33 cellular contexts compared by ENCODE assay signal in genomic region chrX:68761086-68761485, GRCh38.
"Had no signal": no experiment of that assay in that cellular context is flagged by ENCODE, and none has a peak within 500 bp of the region (broad histone marks: within the 10 kb centered on the region; RNA-seq: fewer than 3 reads in every experiment).

No MANE protein-coding gene starts in this region.

- H3K36me3 Mint-ChIP-seq: activated CD4-positive, alpha-beta memory T cell treated with anti-CD3 and anti-CD28 coated beads for 36 hours; activated naive CD4-positive, alpha-beta T cell treated with anti-CD3 and anti-CD28 coated beads, Interleukin-2, amount 10 ng/mL, durations not matched to agents 7 days and 5 days; activated naive CD8-positive, alpha-beta T cell had no signal

- H3K27ac Mint-ChIP-seq: activated B cell treated with CpG ODN at 0.5 μM for 24 hours; activated CD4-positive, alpha-beta memory T cell treated with anti-CD3 and anti-CD28 coated beads for 36 hours; activated naive CD4-positive, alpha-beta T cell treated with anti-CD3 and anti-CD28 coated beads, Interleukin-2, amount 10 ng/mL, durations not matched to agents 7 days and 5 days; activated naive CD8-positive, alpha-beta T cell; activated naive CD8-positive, alpha-beta T cell treated with anti-CD3 and anti-CD28 coated beads, Interleukin-2, amount 50 U/mL, for 24 hours; activated T-helper 1 cell treated with anti-CD3 and anti-CD28 coated beads, Interleukin-12 subunit alpha, Interleukin-12 subunit beta, Interleukin-2, Interleukin-4 antibody, amounts not matched to agents 30 ng/mL and 10 ng/mL and 1 ng/mL, durations not matched to agents 14 hours and 24 hours and 36 hours had no signal

- H3K27me3 Mint-ChIP-seq: activated B cell treated with CpG ODN at 0.5 μM for 24 hours; activated CD4-positive, alpha-beta memory T cell treated with anti-CD3 and anti-CD28 coated beads for 36 hours; activated naive CD8-positive, alpha-beta T cell; activated naive CD8-positive, alpha-beta T cell treated with anti-CD3 and anti-CD28 coated beads, Interleukin-2, amount 50 U/mL, for 24 hours had no signal

- H3K9me3 Mint-ChIP-seq: activated B cell treated with CpG ODN at 0.5 μM for 24 hours; activated CD4-positive, alpha-beta memory T cell treated with anti-CD3 and anti-CD28 coated beads for 36 hours; activated naive CD4-positive, alpha-beta T cell treated with anti-CD3 and anti-CD28 coated beads, Interleukin-2, amount 10 ng/mL, durations not matched to agents 7 days and 5 days; activated naive CD8-positive, alpha-beta T cell treated with anti-CD3 and anti-CD28 coated beads, Interleukin-2, amount 50 U/mL, for 24 hours; activated T-cell treated with anti-CD3 and anti-CD28 coated beads, Interleukin-2, amount 50 U/mL, for 4 hours; activated T-helper 1 cell treated with anti-CD3 and anti-CD28 coated beads, Interleukin-12 subunit alpha, Interleukin-12 subunit beta, Interleukin-2, Interleukin-4 antibody, amounts not matched to agents 30 ng/mL and 10 ng/mL and 1 ng/mL, durations not matched to agents 14 hours and 24 hours and 36 hours had no signal

- H3K4me1 Mint-ChIP-seq: activated B cell treated with CpG ODN at 0.5 μM for 24 hours; activated naive CD4-positive, alpha-beta T cell treated with anti-CD3 and anti-CD28 coated beads, Interleukin-2, amount 10 ng/mL, durations not matched to agents 7 days and 5 days; activated naive CD8-positive, alpha-beta T cell treated with anti-CD3 and anti-CD28 coated beads, Interleukin-2, amount 50 U/mL, for 24 hours had no signal

- H3K27ac ChIP-seq: brain microvascular endothelial cell, Peyer's patch, VCaP had no signal

- H3K36me3 ChIP-seq: brain microvascular endothelial cell, Peyer's patch had no signal

- H3K9me3 ChIP-seq: Peyer's patch had no signal

- H3K27me3 ChIP-seq: brain microvascular endothelial cell, Peyer's patch had no signal

- H3K4me3 Mint-ChIP-seq: activated B cell treated with CpG ODN at 0.5 μM for 24 hours; activated CD4-positive, alpha-beta memory T cell treated with anti-CD3 and anti-CD28 coated beads for 36 hours; activated naive CD4-positive, alpha-beta T cell treated with anti-CD3 and anti-CD28 coated beads, Interleukin-2, amount 10 ng/mL, durations not matched to agents 7 days and 5 days; activated naive CD8-positive, alpha-beta T cell; activated naive CD8-positive, alpha-beta T cell treated with anti-CD3 and anti-CD28 coated beads, Interleukin-2, amount 50 U/mL, for 24 hours; activated T-cell treated with anti-CD3 and anti-CD28 coated beads, Interleukin-2, amount 50 U/mL, for 4 hours; activated T-helper 1 cell treated with anti-CD3 and anti-CD28 coated beads, Interleukin-12 subunit alpha, Interleukin-12 subunit beta, Interleukin-2, Interleukin-4 antibody, amounts not matched to agents 30 ng/mL and 10 ng/mL and 1 ng/mL, durations not matched to agents 14 hours and 24 hours and 36 hours had no signal

- ATAC-seq: activated naive CD8-positive, alpha-beta T cell treated with anti-CD3 and anti-CD28 coated beads, Interleukin-2, amount 50 U/mL, for 24 hours; activated T-cell treated with anti-CD3 and anti-CD28 coated beads, Interleukin-2, amount 50 U/mL, for 4 hours; PC-3 had no signal

- H3K4me1 ChIP-seq: Peyer's patch had no signal

- H3K4me3 ChIP-seq: Peyer's patch had no signal

- DNase-seq: activated B cell treated with CpG ODN at 0.5 μM for 24 hours; activated CD4-positive, alpha-beta memory T cell treated with anti-CD3 and anti-CD28 coated beads for 36 hours; activated CD4-positive, alpha-beta T cell treated with anti-CD3 and anti-CD28 coated beads for 4 hours; activated CD4-positive, alpha-beta T cell treated with anti-CD3 and anti-CD28 coated beads, Interleukin-2, amount 50 U/mL, for 1 hour; activated CD4-positive, CD25-positive, alpha-beta regulatory T cell treated with anti-CD3 and anti-CD28 coated beads, Interleukin-2, amount 50 U/mL, for 72 hours; activated CD8-positive, alpha-beta memory T cell treated with anti-CD3 and anti-CD28 coated beads, Interleukin-2, amount 50 U/mL, for 4 hours; activated effector memory CD4-positive, alpha-beta T cell treated with Interleukin-2 at 50 U/mL for 16 hours; activated naive CD4-positive, alpha-beta T cell treated with anti-CD3 and anti-CD28 coated beads, Interleukin-2, amount 10 ng/mL, durations not matched to agents 7 days and 5 days; activated naive CD8-positive, alpha-beta T cell treated with anti-CD3 and anti-CD28 coated beads, Interleukin-2, amount 50 U/mL, for 24 hours; activated T-cell treated with anti-CD3 and anti-CD28 coated beads for 4 hours; activated T-cell treated with anti-CD3 and anti-CD28 coated beads, Interleukin-2, amount 50 U/mL, for 4 hours; anterior cingulate cortex; brain microvascular endothelial cell; central memory CD4-positive, alpha-beta T cell; KBM-7; NCI-H1048; NCI-H1105 treated with DMSO at 0.1 percent for 48 hours; NCI-H1436; NCI-H1694; NCI-H1930; NCI-H2081 treated with DMSO at 0.1 percent for 48 hours; NCI-H226; NCI-H524 treated with DMSO at 0.1 percent for 48 hours; PC-3; Peyer's patch; RPMI8226; SW 1271; T-helper 1 cell; T-helper 2 cell; T-helper 9 cell had no signal
